Comparison of ENCODE assay signal across 32 cellular contexts in the genomic region with DNA sequence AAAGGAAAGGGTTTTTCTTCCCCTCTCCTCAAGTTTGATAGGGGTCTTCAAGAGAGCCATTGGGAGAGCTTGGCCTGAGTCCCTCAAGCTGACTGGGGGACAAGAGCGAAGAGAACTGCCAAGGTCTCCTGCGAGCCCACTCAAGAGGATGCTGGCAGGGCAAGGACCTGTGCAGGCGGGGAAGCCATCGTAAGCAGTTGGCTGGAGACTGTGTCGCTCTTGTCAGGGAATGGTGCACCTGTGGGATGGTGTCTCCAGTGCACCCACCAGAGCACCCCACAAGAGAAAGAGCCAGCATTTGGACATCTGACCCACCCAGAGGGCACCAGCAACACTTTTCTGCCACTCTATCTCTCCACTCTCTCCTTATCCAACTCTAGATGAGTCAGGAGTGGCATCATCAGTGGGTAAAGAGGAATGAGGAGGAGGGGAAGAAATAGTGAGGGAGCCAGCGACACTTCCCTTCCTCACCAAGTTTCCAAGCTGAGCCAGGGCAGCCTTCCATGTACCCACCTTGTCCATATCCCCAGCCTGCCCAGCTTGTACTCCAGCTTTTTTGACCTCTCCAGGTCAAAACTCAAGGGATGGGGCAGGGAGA. TPM values are rescaled to one million over a fixed set of nuclear protein-coding genes. Genes with fewer than 3 reads are reported as not detected.
"Had no signal": no experiment of that assay in that cellular context is flagged by ENCODE, and none has a peak within 500 bp of the region (broad histone marks: within the 10 kb centered on the region; RNA-seq: fewer than 3 reads in every experiment).

No MANE protein-coding gene starts in this region.

- H3K4me1 ChIP-seq: SJCRH30 had no signal

- DNase-seq: activated CD4-positive, alpha-beta T cell treated with anti-CD3 and anti-CD28 coated beads for 36 hours; activated CD4-positive, alpha-beta T cell treated with anti-CD3 and anti-CD28 coated beads, Interleukin-2, amount 10 ng/mL, durations not matched to agents 7 days and 5 days; activated CD4-positive, alpha-beta T cell treated with anti-CD3 and anti-CD28 coated beads, Interleukin-2, amount 50 U/mL, for 48 hours; activated CD8-positive, alpha-beta T cell treated with anti-CD3 and anti-CD28 coated beads, Interleukin-2, amount 10 ng/mL, durations not matched to agents 7 days and 5 days; activated effector memory CD4-positive, alpha-beta T cell treated with Interleukin-2 at 50 U/mL for 16 hours; activated naive CD4-positive, alpha-beta T cell treated with anti-CD3 and anti-CD28 coated beads, Interleukin-2, amount 10 ng/mL, durations not matched to agents 7 days and 5 days; activated naive CD8-positive, alpha-beta T cell treated with anti-CD3 and anti-CD28 coated beads, Interleukin-2, amount 50 U/mL, for 24 hours; activated T-cell treated with anti-CD3 and anti-CD28 coated beads, Interleukin-2, amount 50 U/mL, for 48 hours; amniotic stem cell; brain microvascular endothelial cell; central memory CD4-positive, alpha-beta T cell; Kasumi-1; KG1; MG63; NCI-H1048; NCI-H1105 treated with DMSO at 0.1 percent for 48 hours; NCI-H1436; NCI-H1694; NCI-H1930; NCI-H2081 treated with DMSO at 0.1 percent for 48 hours; NCI-H345; NCI-H524 treated with DMSO at 0.1 percent for 48 hours; PC-9; Right ventricle myocardium superior; SJCRH30 had no signal

- H3K36me3 ChIP-seq: brain microvascular endothelial cell, MG63, SJCRH30 had no signal

- H3K27ac ChIP-seq: brain microvascular endothelial cell, PC-9, RWPE1, SJCRH30, SK-N-MC had no signal

- H3K4me3 ChIP-seq: MG63, PC-9, SJCRH30, SK-N-MC had no signal

- H3K9me3 Mint-ChIP-seq: activated CD4-positive, alpha-beta T cell treated with anti-CD3 and anti-CD28 coated beads, Interleukin-2, amount 10 ng/mL, durations not matched to agents 7 days and 5 days; activated naive CD8-positive, alpha-beta T cell treated with anti-CD3 and anti-CD28 coated beads, Interleukin-2, amount 50 U/mL, for 24 hours; T-helper 2 cell treated with Interferon-gamma antibody and Interleukin-4, amounts not matched to agents 5 μg/mL and 100 μg/mL, for 36 hours had no signal

- H3K27me3 Mint-ChIP-seq: activated naive CD8-positive, alpha-beta T cell had no signal

- ATAC-seq: activated CD4-positive, alpha-beta T cell treated with anti-CD3 and anti-CD28 coated beads for 36 hours; activated CD4-positive, CD25-positive, alpha-beta regulatory T cell treated with anti-CD3 and anti-CD28 coated beads, Interleukin-2, amount 50 U/mL, for 24 hours; activated CD8-positive, alpha-beta T cell treated with anti-CD3 and anti-CD28 coated beads, Interleukin-2, amount 10 ng/mL, durations not matched to agents 7 days and 5 days; activated naive CD8-positive, alpha-beta T cell treated with anti-CD3 and anti-CD28 coated beads, Interleukin-2, amount 50 U/mL, for 24 hours; WTC11 had no signal

- H3K36me3 Mint-ChIP-seq: activated naive CD4-positive, alpha-beta T cell treated with anti-CD3 and anti-CD28 coated beads, Interleukin-2, amount 10 ng/mL, durations not matched to agents 7 days and 5 days; activated naive CD8-positive, alpha-beta T cell; WTC11 had no signal

- H3K27me3 ChIP-seq: SJCRH30 had no signal

- H3K4me3 Mint-ChIP-seq: activated CD4-positive, alpha-beta T cell treated with anti-CD3 and anti-CD28 coated beads for 36 hours; activated CD4-positive, alpha-beta T cell treated with anti-CD3 and anti-CD28 coated beads, Interleukin-2, amount 10 ng/mL, durations not matched to agents 7 days and 5 days; activated CD8-positive, alpha-beta T cell treated with anti-CD3 and anti-CD28 coated beads, Interleukin-2, amount 10 ng/mL, durations not matched to agents 7 days and 5 days; activated naive CD4-positive, alpha-beta T cell treated with anti-CD3 and anti-CD28 coated beads, Interleukin-2, amount 10 ng/mL, durations not matched to agents 7 days and 5 days; activated naive CD8-positive, alpha-beta T cell; activated naive CD8-positive, alpha-beta T cell treated with anti-CD3 and anti-CD28 coated beads, Interleukin-2, amount 50 U/mL, for 24 hours; T-helper 2 cell treated with Interferon-gamma antibody and Interleukin-4, amounts not matched to agents 5 μg/mL and 100 μg/mL, for 36 hours; WTC11 had no signal

- H3K27ac Mint-ChIP-seq: activated CD4-positive, alpha-beta T cell treated with anti-CD3 and anti-CD28 coated beads for 36 hours; activated CD4-positive, alpha-beta T cell treated with anti-CD3 and anti-CD28 coated beads, Interleukin-2, amount 10 ng/mL, durations not matched to agents 7 days and 5 days; activated CD8-positive, alpha-beta T cell treated with anti-CD3 and anti-CD28 coated beads, Interleukin-2, amount 10 ng/mL, durations not matched to agents 7 days and 5 days; activated naive CD4-positive, alpha-beta T cell treated with anti-CD3 and anti-CD28 coated beads, Interleukin-2, amount 10 ng/mL, durations not matched to agents 7 days and 5 days; activated naive CD8-positive, alpha-beta T cell; activated naive CD8-positive, alpha-beta T cell treated with anti-CD3 and anti-CD28 coated beads, Interleukin-2, amount 50 U/mL, for 24 hours; T-helper 2 cell treated with Interferon-gamma antibody and Interleukin-4, amounts not matched to agents 5 μg/mL and 100 μg/mL, for 36 hours; WTC11 had no signal

- H3K9me3 ChIP-seq: MG63, SJCRH30 had no signal

RNA-seq across cellular contexts. Expression of gene XIRP1, which starts 13.6 kb away (rescaled TPM):
- total RNA-seq: activated CD4-positive, alpha-beta T cell treated with anti-CD3 and anti-CD28 coated beads, Interleukin-2, amount 10 ng/mL, durations not matched to agents 7 days and 5 days; activated CD8-positive, alpha-beta T cell treated with anti-CD3 and anti-CD28 coated beads, Interleukin-2, amount 10 ng/mL, durations not matched to agents 7 days and 5 days; NCI-H460; PC-9; WTC11 had no signal
